ENCODE assay signal across 30 cellular contexts in genomic region chr3:186506846-186507245, GRCh38. TPM values are rescaled to one million over a fixed set of nuclear protein-coding genes. Genes with fewer than 3 reads are reported as not detected.
DNase-seq lines count a peak whose midpoint lies in the region; ATAC-seq, FAIRE-seq and TF ChIP-seq lines count a peak whose summit lies in the region.
"Had no signal": no experiment of that assay in that cellular context is flagged by ENCODE, and none has a peak within 500 bp of the region (broad histone marks: within the 10 kb centered on the region; RNA-seq: fewer than 3 reads in every experiment).

No MANE protein-coding gene starts in this region.

- H3K9ac ChIP-seq in astrocyte (ENCODE audit: low read length) = no peak overlapping the region

- no peak overlapping the region for H3K4me3 Mint-ChIP-seq in activated CD4-positive, alpha-beta T cell treated with anti-CD3 and anti-CD28 coated beads, Interleukin-2, amount 10 ng/mL, durations not matched to agents 24 days and 14 days
- no peak overlapping the region for H3K4me3 Mint-ChIP-seq in astrocyte (ENCODE audit: unreplicated experiment)
- H3K4me3 Mint-ChIP-seq: dendritic cell treated with granulocyte-macrophage colony-stimulating factor and Interleukin-4, amounts not matched to agents 40 ng/mL and 50 ng/mL, for 4 days; nephron had no signal

- no peak overlapping the region for H3K4me2 ChIP-seq in astrocyte (ENCODE audit: low read length)

- H3K9me3 ChIP-seq in astrocyte (ENCODE audit: insufficient read depth, low read depth, low read length) = no peaks in the 10 kb centered on the region
- H3K9me3 ChIP-seq: BE2C, esophagus muscularis mucosa, SJCRH30, thyroid gland, vagina had no signal

- peaks cover 4% of the 10 kb centered on the region for H3K27me3 Mint-ChIP-seq in activated CD4-positive, alpha-beta T cell treated with anti-CD3 and anti-CD28 coated beads, Interleukin-2, amount 10 ng/mL, durations not matched to agents 24 days and 14 days
- H3K27me3 Mint-ChIP-seq in astrocyte (ENCODE audit: low read depth, unreplicated experiment) = peaks cover 42% of the 10 kb centered on the region

- TF ChIP-seq POLR2A in NB4 (IDR thresholded peaks at IDR 0.05; ENCODE audit: extremely low read depth, insufficient read length) = no peak

- intact Hi-C loops in activated CD4-positive, alpha-beta T cell treated with anti-CD3 and anti-CD28 coated beads, Interleukin-2, amount 10 ng/mL, durations not matched to agents 24 days and 14 days (cut with micrococcal nuclease) = no loop called here

- H3K4me1 ChIP-seq in astrocyte (ENCODE audit: insufficient read depth, low read length) = no peaks in the 10 kb centered on the region
- H3K4me1 ChIP-seq: SJCRH30, vagina had no signal

- no peaks in the 10 kb centered on the region for H3K36me3 ChIP-seq in astrocyte (ENCODE audit: insufficient read depth, low read length)
- H3K36me3 ChIP-seq: BE2C, esophagus muscularis mucosa, SJCRH30, thyroid gland, vagina had no signal

- TF ChIP-seq CTCF in NB4 (IDR thresholded peaks at IDR 0.05; ENCODE audit: low read depth, low read length) (no peak), astrocyte (IDR thresholded peaks at IDR 0.05; ENCODE audit: insufficient read depth, low read depth, low read length) (no peak)

- no peaks in the 10 kb centered on the region for H3K9me3 Mint-ChIP-seq in activated CD4-positive, alpha-beta T cell treated with anti-CD3 and anti-CD28 coated beads, Interleukin-2, amount 10 ng/mL, durations not matched to agents 24 days and 14 days
- no peaks in the 10 kb centered on the region for H3K9me3 Mint-ChIP-seq in astrocyte (ENCODE audit: unreplicated experiment)
- H3K9me3 Mint-ChIP-seq: dendritic cell treated with granulocyte-macrophage colony-stimulating factor and Interleukin-4, amounts not matched to agents 40 ng/mL and 50 ng/mL, for 4 days; nephron had no signal

- peaks cover 17% of the 10 kb centered on the region for H3K4me1 Mint-ChIP-seq in activated CD4-positive, alpha-beta T cell treated with anti-CD3 and anti-CD28 coated beads, Interleukin-2, amount 10 ng/mL, durations not matched to agents 24 days and 14 days
- peaks cover 10% of the 10 kb centered on the region for H3K4me1 Mint-ChIP-seq in astrocyte (ENCODE audit: low read depth, unreplicated experiment)

- no peak for ATAC-seq in GM21390 (IDR thresholded peaks at IDR 0.05; ENCODE audit: unreplicated experiment)
- no peak for ATAC-seq in HG03521 (IDR thresholded peaks at IDR 0.05; ENCODE audit: unreplicated experiment)

- FAIRE-seq in astrocyte (lab: Jason Lieb, UNC) = no peak
- FAIRE-seq: H1, RCC 7860 had no signal

- peak overlapping the region; percentile 14 for H3K27ac Mint-ChIP-seq in activated CD4-positive, alpha-beta T cell treated with anti-CD3 and anti-CD28 coated beads, Interleukin-2, amount 10 ng/mL, durations not matched to agents 24 days and 14 days
- no peak overlapping the region for H3K27ac Mint-ChIP-seq in astrocyte (ENCODE audit: unreplicated experiment)
- H3K27ac Mint-ChIP-seq: dendritic cell treated with granulocyte-macrophage colony-stimulating factor and Interleukin-4, amounts not matched to agents 40 ng/mL and 50 ng/mL, for 4 days; nephron had no signal

- no peaks in the 10 kb centered on the region for H3K36me3 Mint-ChIP-seq in activated CD4-positive, alpha-beta T cell treated with anti-CD3 and anti-CD28 coated beads, Interleukin-2, amount 10 ng/mL, durations not matched to agents 24 days and 14 days (ENCODE audit: low read depth)
- H3K36me3 Mint-ChIP-seq in astrocyte (ENCODE audit: low read depth, unreplicated experiment) = peaks cover 3% of the 10 kb centered on the region

- H3K79me2 ChIP-seq in astrocyte (ENCODE audit: insufficient read depth, low read length) = no peaks in the 10 kb centered on the region

- peaks cover 13% of the 10 kb centered on the region for H3K27me3 ChIP-seq in astrocyte (ENCODE audit: insufficient read depth, low read length)
- H3K27me3 ChIP-seq: BE2C, esophagus muscularis mucosa, SJCRH30, thyroid gland, vagina had no signal

- H2AFZ ChIP-seq in astrocyte (ENCODE audit: low read depth, low read length) = no peak overlapping the region

- no peaks in the 10 kb centered on the region for H4K20me1 ChIP-seq in astrocyte (ENCODE audit: insufficient read depth, low read length)

- no peak for DNase-seq in activated CD4-positive, alpha-beta T cell treated with anti-CD3 and anti-CD28 coated beads, Interleukin-2, amount 10 ng/mL, durations not matched to agents 24 days and 14 days
- DNase-seq in activated CD4-positive, alpha-beta T cell treated with anti-CD3 and anti-CD28 coated beads, Interleukin-2, amount 50 U/mL, for 1 hour = no peak
- DNase-seq in NB4 (ENCODE audit: low read depth) (peak; percentile 64), astrocyte (ENCODE audit: low read depth) (peak; percentile 17), germinal center (ENCODE audit: low spot score) (no peak)
- DNase-seq in stimulated activated CD4-positive, alpha-beta T cell treated with anti-CD3 and anti-CD28 coated beads, Interleukin-4, amount 100 ng/mL, for 1 hour = peak; percentile 22
- DNase-seq: activated CD4-positive, CD25-positive, alpha-beta regulatory T cell treated with anti-CD3 and anti-CD28 coated beads, Interleukin-2, amount 50 U/mL, for 72 hours; activated gamma-delta T cell; anterior cingulate cortex; BE2C; caudate nucleus; DMS153; foreskin melanocyte; Kasumi-1; NCI-H1436 treated with DMSO at 0.1 percent for 48 hours; NCI-H345; NCI-H748 treated with DMSO at 0.1 percent for 48 hours; SJCRH30; stimulated activated naive CD4-positive, alpha-beta T cell treated with Interleukin-2 at 50 U/mL for 16 hours; thyroid gland had no signal

- no peak overlapping the region for H3K27ac ChIP-seq in astrocyte (ENCODE audit: low read depth, low read length)
- H3K27ac ChIP-seq: esophagus muscularis mucosa, SJCRH30, skin epidermis, thyroid gland, vagina had no signal

- H3K4me3 ChIP-seq in NB4 (ENCODE audit: low read depth, low read length) = no peak overlapping the region
- no peak overlapping the region for H3K4me3 ChIP-seq in astrocyte (ENCODE audit: insufficient read depth, low read depth, low read length)
- H3K4me3 ChIP-seq: esophagus muscularis mucosa, lung, SJCRH30, skin epidermis, thyroid gland, vagina had no signal

RNA-seq across cellular contexts. Expression of gene CRYGS, which starts 37.3 kb away (rescaled TPM):
- total RNA-seq in activated CD4-positive, alpha-beta T cell treated with anti-CD3 and anti-CD28 coated beads, Interleukin-2, amount 10 ng/mL, durations not matched to agents 24 days and 14 days = 4.4 and 4.8 TPM in 2 replicates
- 1.3 and 2.1 TPM in 2 replicates for total RNA-seq in astrocyte
- total RNA-seq: vagina had no signal

Comparison
In these comparisons a context has a peak if more than half of its experiments do, and no peak if none do; other contexts are left out.
1. DNase-seq: peak in NB4 (single experiment), astrocyte (single experiment) and stimulated activated CD4-positive, alpha-beta T cell treated with anti-CD3 and anti-CD28 coated beads, Interleukin-4, amount 100 ng/mL, for 1 hour (single experiment); none in activated CD4-positive, alpha-beta T cell treated with anti-CD3 and anti-CD28 coated beads, Interleukin-2, amount 10 ng/mL, durations not matched to agents 24 days and 14 days (single experiment), activated CD4-positive, alpha-beta T cell treated with anti-CD3 and anti-CD28 coated beads, Interleukin-2, amount 50 U/mL, for 1 hour (single experiment) and germinal center (single experiment).